Comparison of ENCODE assay signal across 1 cellular context in genomic region chr20:56826306-56826970, GRCh38.
A peak's percentile ranks its signal among the peaks of the same experiment; 100 is the strongest.
TF ChIP-seq lines count a peak whose summit lies in the region.

No MANE protein-coding gene starts in this region.

TF ChIP-seq in K562, 482 proteins besides CTCF, POLR2A, EP300 and RAD21 (continued from another document):
- peak; percentile 21; the same call in 1 of the 2 replicates for TF ChIP-seq TFE3 (CRISPR knock-in tag; IDR thresholded peaks at IDR 0.05)
- no peak for TF ChIP-seq ZNF143 (CRISPR knock-in tag; IDR thresholded peaks at IDR 0.05)
- TF ChIP-seq ZNF175 (CRISPR knock-in tag; IDR thresholded peaks at IDR 0.05; ENCODE audit: low read depth), result no peak
